8 cellular contexts compared by ENCODE assay signal in genomic region chr2:63049291-63050185, GRCh38. TPM values are rescaled to one million over a fixed set of nuclear protein-coding genes. Genes with fewer than 3 reads are reported as not detected.
A peak's percentile ranks its signal among the peaks of the same experiment; 100 is the strongest.
DNase-seq lines count a peak whose midpoint lies in the region; ATAC-seq and TF ChIP-seq lines count a peak whose summit lies in the region.

No MANE protein-coding gene starts in this region.

- intact Hi-C loops in thyroid gland (cut with DNase I): no loop called here

- no peak for TF ChIP-seq POLR2A in upper lobe of left lung (IDR thresholded peaks at IDR 0.05)
- no peak for TF ChIP-seq POLR2A in thyroid gland (IDR thresholded peaks at IDR 0.05)

- H3K36me3 Mint-ChIP-seq in CD8-positive, alpha-beta memory T cell: peaks cover 10 to 24% (median 13%) of the 10 kb centered on the region in 3 donors
- H3K36me3 Mint-ChIP-seq in activated naive CD8-positive, alpha-beta T cell treated with anti-CD3 and anti-CD28 coated beads for 36 hours: peaks cover 20% of the 10 kb centered on the region

- CTCF ChIA-PET in CD8-positive, alpha-beta memory T cell (lab: Charles Lee): no interaction called here

- peaks cover 69 to 86% of the 10 kb centered on the region in 2 donors for H3K27me3 Mint-ChIP-seq in CD8-positive, alpha-beta memory T cell
- H3K27me3 Mint-ChIP-seq in activated naive CD8-positive, alpha-beta T cell treated with anti-CD3 and anti-CD28 coated beads for 36 hours: peaks cover 92% of the 10 kb centered on the region

- H3K27me3 ChIP-seq in CD8-positive, alpha-beta memory T cell (ENCODE audit: insufficient read depth, low read length, poor library complexity, severe bottlenecking): peaks cover 43% of the 10 kb centered on the region
- H3K27me3 ChIP-seq in HUES6 (ENCODE audit: control insufficient read depth, insufficient read depth, low read length) (peaks cover 99% of the 10 kb centered on the region), upper lobe of left lung (peaks cover 0 to 76% (median 48%) of the 10 kb centered on the region in 4 donors), thyroid gland (peaks cover 55% of the 10 kb centered on the region)

- peak overlapping the region in 4 of 8 donors; percentile 22 to 66 (median 34) for H3K27ac Mint-ChIP-seq in CD8-positive, alpha-beta memory T cell
- H3K27ac Mint-ChIP-seq in activated naive CD8-positive, alpha-beta T cell treated with anti-CD3 and anti-CD28 coated beads for 36 hours: no peak overlapping the region

- no peak for DNase-seq in CD8-positive, alpha-beta memory T cell
- no peak for DNase-seq in activated naive CD8-positive, alpha-beta T cell treated with anti-CD3 and anti-CD28 coated beads for 36 hours
- DNase-seq in left kidney (ENCODE audit: low read depth, low spot score) (peak; percentile 40), upper lobe of left lung (peak in 1 of 2 donors; percentile 72), thyroid gland (no peak), NCI-H2081 treated with DMSO at 0.1 percent for 48 hours (lab: John Stamatoyannopoulos, UW) (no peak)

- no peak for ATAC-seq in upper lobe of left lung (ENCODE audit: low FRiP score in 2 of 2)
- no peak for ATAC-seq in GM21423 (IDR thresholded peaks at IDR 0.05; ENCODE audit: unreplicated experiment)

- H3K9me3 Mint-ChIP-seq in CD8-positive, alpha-beta memory T cell: peaks cover 0 to 5% (median 2%) of the 10 kb centered on the region in 5 donors
- H3K9me3 Mint-ChIP-seq in activated naive CD8-positive, alpha-beta T cell treated with anti-CD3 and anti-CD28 coated beads for 36 hours: no peaks in the 10 kb centered on the region

- no peaks in the 10 kb centered on the region for H3K9me3 ChIP-seq in CD8-positive, alpha-beta memory T cell (ENCODE audit: low read length)
- no peaks in the 10 kb centered on the region for H3K9me3 ChIP-seq in HUES6 (ENCODE audit: control insufficient read depth, insufficient read depth, low read depth, low read length)
- no peaks in the 10 kb centered on the region for H3K9me3 ChIP-seq in upper lobe of left lung
- H3K9me3 ChIP-seq in thyroid gland: no peaks in the 10 kb centered on the region

- WGBS in upper lobe of left lung, 2 donors: 7 to 8% methylated on average over 46 of the region's 46 CpGs
- 7 to 8% methylated on average over 46 of the region's 46 CpGs for WGBS in thyroid gland, 2 donors

- peak overlapping the region; percentile 83 to 90 (median 88) for H3K4me3 Mint-ChIP-seq in CD8-positive, alpha-beta memory T cell
- H3K4me3 Mint-ChIP-seq in activated naive CD8-positive, alpha-beta T cell treated with anti-CD3 and anti-CD28 coated beads for 36 hours: peak overlapping the region; percentile 76

- H3K4me3 ChIP-seq in CD8-positive, alpha-beta memory T cell (ENCODE audit: low read length): peak overlapping the region; percentile 26
- H3K4me3 ChIP-seq in HUES6 (ENCODE audit: low read depth, low read length): peak overlapping the region; percentile 61
- H3K4me3 ChIP-seq in upper lobe of left lung: peak overlapping the region; percentile 20 to 61 (median 51)
- H3K4me3 ChIP-seq in thyroid gland (replicated peaks in 1 of 3): peak overlapping the region in 1 of 3 donors; percentile 44

- peaks cover 48 to 71% (median 50%) of the 10 kb centered on the region in 3 donors for H3K4me1 Mint-ChIP-seq in CD8-positive, alpha-beta memory T cell
- peaks cover 51% of the 10 kb centered on the region for H3K4me1 Mint-ChIP-seq in activated naive CD8-positive, alpha-beta T cell treated with anti-CD3 and anti-CD28 coated beads for 36 hours

- no peaks in the 10 kb centered on the region for H3K36me3 ChIP-seq in CD8-positive, alpha-beta memory T cell (ENCODE audit: insufficient read depth, low read length)
- H3K36me3 ChIP-seq in HUES6 (ENCODE audit: control insufficient read depth, insufficient read depth, low read length) (no peaks in the 10 kb centered on the region), upper lobe of left lung (peaks cover 0 to 4% (median 0%) of the 10 kb centered on the region in 4 donors), thyroid gland (no peaks in the 10 kb centered on the region)

- no peak overlapping the region for H3K9ac ChIP-seq in HUES6 (ENCODE audit: low read length)

- TF ChIP-seq CTCF in upper lobe of left lung (IDR thresholded peaks at IDR 0.05) (no peak), thyroid gland (IDR thresholded peaks at IDR 0.05) (no peak)

- H3K27ac ChIP-seq in CD8-positive, alpha-beta memory T cell (ENCODE audit: low read depth, low read length): no peak overlapping the region
- H3K27ac ChIP-seq in HUES6 (ENCODE audit: low read depth, low read length) (no peak overlapping the region), upper lobe of left lung (peak overlapping the region in 1 of 4 donors; percentile 65), thyroid gland (no peak overlapping the region)

- H3K4me1 ChIP-seq in CD8-positive, alpha-beta memory T cell (ENCODE audit: insufficient read depth, low read length): peaks cover 32% of the 10 kb centered on the region
- H3K4me1 ChIP-seq in HUES6 (ENCODE audit: control insufficient read depth, insufficient read depth, low read length) (peaks cover 58% of the 10 kb centered on the region), upper lobe of left lung (peaks cover 30 to 76% (median 59%) of the 10 kb centered on the region in 4 donors), thyroid gland (peaks cover 30 to 56% of the 10 kb centered on the region in 2 donors)

- TF ChIP-seq EP300 in upper lobe of left lung (IDR thresholded peaks at IDR 0.05): no peak

- POLR2A ChIA-PET in CD8-positive, alpha-beta memory T cell (lab: Charles Lee): no interaction called here

RNA-seq across cellular contexts. Expression of gene OTX1, which starts 1.1 kb away (rescaled TPM):
- total RNA-seq in CD8-positive, alpha-beta memory T cell: not detected
- polyA plus RNA-seq in CD8-positive, alpha-beta memory T cell: not detected
- not detected for total RNA-seq in activated naive CD8-positive, alpha-beta T cell treated with anti-CD3 and anti-CD28 coated beads for 36 hours
- 1 to 10 TPM in 2 of 6 donors, under 1 TPM in 3, not detected in 1; 0.24 to 1.7 (median 0.34) TPM for total RNA-seq in upper lobe of left lung
- total RNA-seq in thyroid gland: not detected
